ENCODE assay signal across 15 cellular contexts in genomic region chr17:55454906-55455474, GRCh38. TPM values are rescaled to one million over a fixed set of nuclear protein-coding genes. Genes with fewer than 3 reads are reported as not detected.
A peak's percentile ranks its signal among the peaks of the same experiment; 100 is the strongest.
DNase-seq lines count a peak whose midpoint lies in the region; TF ChIP-seq lines count a peak whose summit lies in the region.
"Had no signal": no experiment of that assay in that cellular context is flagged by ENCODE, and none has a peak within 500 bp of the region (broad histone marks: within the 10 kb centered on the region; RNA-seq: fewer than 3 reads in every experiment).

No MANE protein-coding gene starts in this region.

- 32% methylated on average over 4 of the region's 4 CpGs for WGBS in prostate gland

- DNase-seq in BJ (ENCODE audit: low read depth) (peak; percentile 73), NCI-H226 (peak; percentile 76), epithelial cell of esophagus (ENCODE audit: low read depth) (peak; percentile 78), prostate gland (ENCODE audit: low spot score) (peak; percentile 10), NCI-H2029 (lab: John Stamatoyannopoulos, UW) (no peak), posterior vena cava (ENCODE audit: low spot score) (no peak), islet precursor cell (no peak), germinal center (ENCODE audit: low spot score) (no peak)
- DNase-seq: activated CD8-positive, alpha-beta memory T cell treated with anti-CD3 and anti-CD28 coated beads, Interleukin-2, amount 50 U/mL, for 48 hours; retina had no signal

- H3K4me1 ChIP-seq in prostate gland (replicated peaks), result no peaks in the 10 kb centered on the region
- H3K4me1 ChIP-seq: ascending aorta had no signal

- H3K27ac ChIP-seq in prostate gland, result no peak overlapping the region
- H3K27ac ChIP-seq: ascending aorta, KMS-11 had no signal

- TF ChIP-seq POLR2A in prostate gland (IDR thresholded peaks at IDR 0.05), result no peak

- TF ChIP-seq CTCF in BJ (IDR thresholded peaks at IDR 0.05; ENCODE audit: insufficient read depth, low read depth, low read length) (no peak), epithelial cell of esophagus (IDR thresholded peaks at IDR 0.05; ENCODE audit: insufficient read depth, low read depth, low read length, missing control alignments) (no peak), prostate gland (IDR thresholded peaks at IDR 0.05) (no peak)

- H3K4me3 ChIP-seq in BJ (ENCODE audit: low read depth, low read length) (no peak overlapping the region), epithelial cell of esophagus (ENCODE audit: low read length) (no peak overlapping the region), prostate gland (no peak overlapping the region)
- H3K4me3 ChIP-seq: ascending aorta had no signal

- no peaks in the 10 kb centered on the region for H3K36me3 ChIP-seq in BJ (ENCODE audit: control insufficient read depth, insufficient read depth, low read length)
- no peaks in the 10 kb centered on the region for H3K36me3 ChIP-seq in prostate gland
- H3K36me3 ChIP-seq: ascending aorta had no signal

- intact Hi-C loops in prostate gland (cut with DNase I), result no loop called here
- intact Hi-C loops in posterior vena cava (cut with DNase I), result no loop called here

- POLR2A ChIA-PET in BJ (lab: Charles Lee), result interaction anchor here (1.0 kb wide), 1 partner anchor 21 kb away, joined by 4 read pairs; no protein-coding TSS in a partner anchor

- H3K27me3 ChIP-seq in BJ (ENCODE audit: control insufficient read depth, insufficient read depth, low read length) (no peaks in the 10 kb centered on the region), prostate gland (replicated peaks; ENCODE audit: insufficient read depth) (no peaks in the 10 kb centered on the region)
- H3K27me3 ChIP-seq: ascending aorta had no signal

- no peaks in the 10 kb centered on the region for H3K9me3 ChIP-seq in prostate gland
- H3K9me3 ChIP-seq: ascending aorta had no signal

- CTCF ChIA-PET in BJ (lab: Yijun Ruan, JAX), result interaction anchor here (0.6 to 1.4 kb wide), 3 partner anchors 32 to 628 kb away, joined by 3 to 4 read pairs (median 3); no protein-coding TSS in a partner anchor

RNA-seq across cellular contexts. Expression of gene MMD, which starts 33.4 kb away (rescaled TPM):
- 4.5 and 5.8 TPM in 2 replicates for polyA plus RNA-seq in BJ (2011; rRNA removed)
- 3.6 and 5.5 TPM in 2 replicates for polyA minus RNA-seq in BJ (2011; rRNA and poly(A)+ RNA removed)
- total RNA-seq in prostate gland (10 to 100 TPM in 1 of 2 donors, 1 to 10 TPM in 1; 8.7 to 55.0 TPM), posterior vena cava (10 to 100 TPM in 1 of 2 donors, 1 to 10 TPM in 1; 8.0 to 18.2 TPM)

RNA-seq across cellular contexts. Expression of gene SMIM36, which starts 56.3 kb away (rescaled TPM):
- not detected in 2 replicates for polyA plus RNA-seq in BJ (2011; rRNA removed)
- polyA minus RNA-seq in BJ (2011; rRNA and poly(A)+ RNA removed), result not detected in 2 replicates
- total RNA-seq in prostate gland (not detected), posterior vena cava (not detected)
- total RNA-seq: ascending aorta; lung microvascular endothelial cell; T-helper 2 cell treated with Interferon-gamma antibody and Interleukin-4, amounts not matched to agents 100 ng/mL and 5 ng/mL, for 36 hours had no signal
- polyA plus RNA-seq: esophagus had no signal

Comparison
In these comparisons a context has a peak if more than half of its experiments do, and no peak if none do; other contexts are left out.
1. DNase-seq: peak in BJ (single experiment), NCI-H226 (single experiment), epithelial cell of esophagus (single experiment) and prostate gland (single experiment); none in NCI-H2029 (single experiment), posterior vena cava (single experiment), islet precursor cell (single experiment) and germinal center (single experiment).